8 cellular contexts compared by ENCODE assay signal in the genomic region with DNA sequence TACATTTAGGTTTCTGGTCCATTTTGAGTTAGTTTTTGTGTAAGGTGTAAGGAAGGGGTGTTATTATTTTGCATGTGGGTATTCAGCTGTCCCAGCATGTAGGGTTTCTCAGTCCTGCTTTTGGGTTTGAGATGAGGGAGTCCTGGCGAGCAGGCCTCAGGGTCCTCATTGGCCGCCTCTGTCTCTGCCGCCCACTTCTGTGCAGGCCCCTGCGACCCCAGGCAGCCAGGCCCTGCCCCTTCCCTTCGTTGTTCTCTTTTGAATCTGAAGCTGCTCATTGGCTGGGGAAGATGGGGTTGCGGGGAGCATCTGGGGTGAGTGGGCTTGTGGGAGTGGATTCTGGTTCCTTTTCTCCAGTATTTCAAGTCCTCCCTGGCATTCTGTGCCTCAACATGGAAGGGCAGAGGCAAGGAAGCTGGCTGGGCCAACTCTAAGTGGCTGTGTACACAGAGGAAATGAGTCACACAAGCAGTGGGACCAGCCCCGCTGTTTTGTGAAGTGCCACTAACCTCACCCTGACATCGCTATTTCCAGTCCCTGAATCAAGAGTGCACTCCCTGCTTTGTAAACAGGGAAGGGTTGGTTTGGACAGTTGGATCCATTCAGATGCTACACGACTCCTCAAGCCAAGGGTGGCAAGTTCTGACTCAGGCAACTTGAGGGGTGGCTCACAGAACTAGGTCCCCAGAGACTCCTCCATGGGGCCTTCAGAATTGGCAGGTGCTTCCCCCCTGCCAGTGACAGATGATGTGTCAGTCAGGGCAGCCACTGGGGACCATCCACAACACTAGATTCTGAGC.
DNase-seq lines count a peak whose midpoint lies in the region; ATAC-seq lines count a peak whose summit lies in the region.
"Not testable (repeated sequence)": the region's sequence is repeated elsewhere in the genome, so short reads cannot be mapped to it uniquely, and the experiment has no call there.

No MANE protein-coding gene starts in this region.

- peak overlapping the region; percentile 95 for H3K27ac Mint-ChIP-seq in T-helper 2 cell treated with Interferon-gamma antibody and Interleukin-4, amounts not matched to agents 5 μg/mL and 100 μg/mL, for 36 hours
- peak overlapping the region; percentile 94 for H3K27ac Mint-ChIP-seq in activated naive CD8-positive, alpha-beta T cell treated with anti-CD3 and anti-CD28 coated beads, Interleukin-2, amount 10 ng/mL, durations not matched to agents 7 days and 5 days

- H3K4me3 Mint-ChIP-seq in T-helper 2 cell treated with Interferon-gamma antibody and Interleukin-4, amounts not matched to agents 5 μg/mL and 100 μg/mL, for 36 hours, result peak overlapping the region; percentile 60
- peak overlapping the region; percentile 66 for H3K4me3 Mint-ChIP-seq in activated naive CD8-positive, alpha-beta T cell treated with anti-CD3 and anti-CD28 coated beads, Interleukin-2, amount 10 ng/mL, durations not matched to agents 7 days and 5 days

- H3K27me3 Mint-ChIP-seq in T-helper 2 cell treated with Interferon-gamma antibody and Interleukin-4, amounts not matched to agents 5 μg/mL and 100 μg/mL, for 36 hours (ENCODE audit: low read depth); activated naive CD8-positive, alpha-beta T cell treated with anti-CD3 and anti-CD28 coated beads, Interleukin-2, amount 10 ng/mL, durations not matched to agents 7 days and 5 days: not testable (repeated sequence)

- H3K36me3 Mint-ChIP-seq in T-helper 2 cell treated with Interferon-gamma antibody and Interleukin-4, amounts not matched to agents 5 μg/mL and 100 μg/mL, for 36 hours (ENCODE audit: low read depth), result peaks cover 15% of the 10 kb centered on the region
- not testable (repeated sequence) for H3K36me3 Mint-ChIP-seq in activated naive CD8-positive, alpha-beta T cell treated with anti-CD3 and anti-CD28 coated beads, Interleukin-2, amount 10 ng/mL, durations not matched to agents 7 days and 5 days

- POLR2A ChIA-PET in activated naive CD8-positive, alpha-beta T cell treated with anti-CD3 and anti-CD28 coated beads, Interleukin-2, amount 10 ng/mL, durations not matched to agents 7 days and 5 days (lab: Charles Lee), result interaction anchor here (0.6 kb wide), 1 partner anchor 426 kb away, joined by 3 read pairs; no protein-coding TSS in a partner anchor

- not testable (repeated sequence) for H3K9me3 Mint-ChIP-seq in T-helper 2 cell treated with Interferon-gamma antibody and Interleukin-4, amounts not matched to agents 5 μg/mL and 100 μg/mL, for 36 hours; activated naive CD8-positive, alpha-beta T cell treated with anti-CD3 and anti-CD28 coated beads, Interleukin-2, amount 10 ng/mL, durations not matched to agents 7 days and 5 days

- peak; percentile 94 for ATAC-seq in GM19023 (IDR thresholded peaks at IDR 0.05; ENCODE audit: unreplicated experiment)
- ATAC-seq in HG02981 (IDR thresholded peaks at IDR 0.05; ENCODE audit: unreplicated experiment), result peak; percentile 89
- peak; percentile 98 for ATAC-seq in activated naive CD8-positive, alpha-beta T cell treated with anti-CD3 and anti-CD28 coated beads, Interleukin-2, amount 10 ng/mL, durations not matched to agents 7 days and 5 days (ENCODE audit: low read depth)

- peak; percentile 68 for DNase-seq in AG08396 (ENCODE audit: low spot score)
- peak; percentile 25 to 62 (median 29) for DNase-seq in NCI-H1417 (lab: John Stamatoyannopoulos, UW)
- DNase-seq in T-helper 2 cell treated with Interferon-gamma antibody and Interleukin-4, amounts not matched to agents 5 μg/mL and 100 μg/mL, for 36 hours (ENCODE audit: low spot score), result peak; percentile 63
- peak; percentile 63 for DNase-seq in activated naive CD8-positive, alpha-beta T cell treated with anti-CD3 and anti-CD28 coated beads, Interleukin-2, amount 10 ng/mL, durations not matched to agents 7 days and 5 days
- DNase-seq in hepatic stellate cell (ENCODE audit: low spot score), result peak; percentile 73
- peak; percentile 31 for DNase-seq in stimulated activated CD4-positive, alpha-beta T cell treated with anti-CD3 and anti-CD28 coated beads, Interleukin-2, amount 100 ng/mL, for 4 hours (ENCODE audit: low read depth)

- H3K4me1 Mint-ChIP-seq in T-helper 2 cell treated with Interferon-gamma antibody and Interleukin-4, amounts not matched to agents 5 μg/mL and 100 μg/mL, for 36 hours (ENCODE audit: low read depth), result peaks cover 15% of the 10 kb centered on the region
- peaks cover 13% of the 10 kb centered on the region for H3K4me1 Mint-ChIP-seq in activated naive CD8-positive, alpha-beta T cell treated with anti-CD3 and anti-CD28 coated beads, Interleukin-2, amount 10 ng/mL, durations not matched to agents 7 days and 5 days

Comparison
In these comparisons a context has a peak if more than half of its experiments do, and no peak if none do; other contexts are left out.
1. Peak in every context shown above with its lines: DNase-seq and ATAC-seq.